In genomic region chr1:202565890-202566289, GRCh38 we compare ENCODE assay signal across 9 cellular contexts.
A peak's percentile ranks its signal among the peaks of the same experiment; 100 is the strongest.
DNase-seq lines count a peak whose midpoint lies in the region; ATAC-seq and TF ChIP-seq lines count a peak whose summit lies in the region.
"Had no signal": no experiment of that assay in that cellular context is flagged by ENCODE, and none has a peak within 500 bp of the region (broad histone marks: within the 10 kb centered on the region; RNA-seq: fewer than 3 reads in every experiment).

No MANE protein-coding gene starts in this region.

- peaks cover 56 to 78% of the 10 kb centered on the region in 2 donors for H3K4me1 ChIP-seq in thyroid gland

- DNase-seq in activated CD4-positive, CD25-positive, alpha-beta regulatory T cell treated with anti-CD3 and anti-CD28 coated beads, Interleukin-2, amount 50 U/mL, for 72 hours: no peak
- DNase-seq in activated naive CD8-positive, alpha-beta T cell treated with anti-CD3 and anti-CD28 coated beads, Interleukin-2, amount 50 U/mL, for 24 hours: peak; percentile 11
- DNase-seq in thyroid gland (no peak), T-helper 17 cell (no peak), SHP77 treated with DMSO at 0.1 percent for 48 hours (lab: John Stamatoyannopoulos, UW) (no peak)
- no peak for DNase-seq in activated effector memory CD4-positive, alpha-beta T cell treated with Interleukin-2 at 50 U/mL for 16 hours

- peak overlapping the region; percentile 50 to 96 (median 64) for H3K27ac ChIP-seq in thyroid gland
- H3K27ac ChIP-seq: neutrophil had no signal

- H3K36me3 ChIP-seq in thyroid gland: no peaks in the 10 kb centered on the region

- H3K27ac Mint-ChIP-seq in activated naive CD8-positive, alpha-beta T cell treated with anti-CD3 and anti-CD28 coated beads, Interleukin-2, amount 50 U/mL, for 24 hours: no peak overlapping the region
- H3K27ac Mint-ChIP-seq in T-helper 17 cell: no peak overlapping the region

- H3K27me3 ChIP-seq in thyroid gland: no peaks in the 10 kb centered on the region
- H3K27me3 ChIP-seq: neutrophil had no signal

- peaks cover 5% of the 10 kb centered on the region for H3K36me3 Mint-ChIP-seq in activated naive CD8-positive, alpha-beta T cell treated with anti-CD3 and anti-CD28 coated beads, Interleukin-2, amount 50 U/mL, for 24 hours (ENCODE audit: low read depth)
- peaks cover 13% of the 10 kb centered on the region for H3K36me3 Mint-ChIP-seq in T-helper 17 cell (ENCODE audit: low read depth)

- 89 to 90% methylated on average over 2 of the region's 2 CpGs for WGBS in thyroid gland, 2 donors

- TF ChIP-seq POLR2A in thyroid gland (IDR thresholded peaks at IDR 0.05): peak in 1 of 2 donors; percentile 20

- no peak for TF ChIP-seq CTCF in thyroid gland (IDR thresholded peaks at IDR 0.05)

- peaks cover 16% of the 10 kb centered on the region for H3K4me1 Mint-ChIP-seq in activated naive CD8-positive, alpha-beta T cell treated with anti-CD3 and anti-CD28 coated beads, Interleukin-2, amount 50 U/mL, for 24 hours
- H3K4me1 Mint-ChIP-seq in T-helper 17 cell: peaks cover 4% of the 10 kb centered on the region

- no peaks in the 10 kb centered on the region for H3K9me3 Mint-ChIP-seq in activated naive CD8-positive, alpha-beta T cell treated with anti-CD3 and anti-CD28 coated beads, Interleukin-2, amount 50 U/mL, for 24 hours

- no peaks in the 10 kb centered on the region for H3K27me3 Mint-ChIP-seq in activated naive CD8-positive, alpha-beta T cell treated with anti-CD3 and anti-CD28 coated beads, Interleukin-2, amount 50 U/mL, for 24 hours
- H3K27me3 Mint-ChIP-seq in T-helper 17 cell: no peaks in the 10 kb centered on the region

- no peak overlapping the region for H3K4me3 Mint-ChIP-seq in activated naive CD8-positive, alpha-beta T cell treated with anti-CD3 and anti-CD28 coated beads, Interleukin-2, amount 50 U/mL, for 24 hours
- H3K4me3 Mint-ChIP-seq in T-helper 17 cell: no peak overlapping the region

- intact Hi-C loops in thyroid gland (cut with DNase I): no loop called here

- H3K4me3 ChIP-seq in thyroid gland (replicated peaks in 1 of 3): no peak overlapping the region

- ATAC-seq in activated CD4-positive, CD25-positive, alpha-beta regulatory T cell treated with anti-CD3 and anti-CD28 coated beads, Interleukin-2, amount 50 U/mL, for 24 hours: peak; percentile 73 to 76
- ATAC-seq in HG02981 (IDR thresholded peaks at IDR 0.05; ENCODE audit: unreplicated experiment) (peak; percentile 74), T-helper 17 cell (no peak)
- peak; percentile 97 for ATAC-seq in activated naive CD8-positive, alpha-beta T cell treated with anti-CD3 and anti-CD28 coated beads, Interleukin-2, amount 50 U/mL, for 24 hours

- H3K9me3 ChIP-seq in thyroid gland: no peaks in the 10 kb centered on the region
- H3K9me3 ChIP-seq in T-helper 17 cell (ENCODE audit: control insufficient read depth, low read length, poor library complexity, severe bottlenecking): no peaks in the 10 kb centered on the region
- H3K9me3 ChIP-seq: neutrophil had no signal
